23 cellular contexts compared by ENCODE assay signal in the genomic region with DNA sequence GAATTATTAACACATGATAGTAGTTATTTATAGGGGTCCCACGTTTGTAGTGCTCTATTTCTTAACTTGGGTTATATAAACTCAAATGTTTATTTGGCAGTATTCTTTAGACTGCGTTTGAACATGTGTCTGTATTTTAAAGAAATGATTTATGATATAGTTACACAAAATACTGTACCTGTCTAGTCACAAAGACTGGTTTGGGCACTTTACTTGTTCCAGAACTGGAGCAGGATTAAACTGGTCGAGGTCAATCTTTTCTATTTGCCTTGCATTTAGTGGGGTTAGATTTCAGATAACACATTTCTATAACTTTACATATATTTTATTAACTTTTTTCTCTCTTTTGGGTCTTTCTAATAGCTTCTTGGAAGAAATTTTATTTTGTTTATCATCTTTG.
"Had no signal": no experiment of that assay in that cellular context is flagged by ENCODE, and none has a peak within 500 bp of the region (broad histone marks: within the 10 kb centered on the region; RNA-seq: fewer than 3 reads in every experiment).

No MANE protein-coding gene starts in this region.

- DNase-seq: cerebellar nuclear complex; cortex of kidney; effector memory CD8-positive, alpha-beta T cell; erythroblast; foreskin fibroblast; gastrocnemius medialis; heart left ventricle; left cardiac atrium; left lung; mesendoderm; naive thymus-derived CD8-positive, alpha-beta T cell; nephron progenitor cell; nucleus accumbens; psoas muscle; right cardiac atrium; sigmoid colon; stimulated activated naive B cell treated with anti-CD40 and anti-IgM and Interleukin-4, amounts not matched to agents 10 μg/mL and 1 μg/mL and 100 μg/mL, for 72 hours; trophoblast cell had no signal

- H3K27me3 ChIP-seq: gastrocnemius medialis, heart left ventricle, hepatocyte, left lung, sigmoid colon had no signal

- ATAC-seq: effector memory CD8-positive, alpha-beta T cell; gastrocnemius medialis; heart left ventricle; left cardiac atrium; left lung; naive thymus-derived CD8-positive, alpha-beta T cell; psoas muscle; right cardiac atrium; stimulated activated naive B cell treated with anti-CD40 and anti-IgM and Interleukin-4, amounts not matched to agents 10 μg/mL and 1 μg/mL and 100 μg/mL, for 72 hours had no signal

- FAIRE-seq: endometrium, islet of Langerhans, urothelium cell line had no signal

- H3K27ac Mint-ChIP-seq: effector memory CD8-positive, alpha-beta T cell; nephron progenitor cell; stimulated activated naive B cell treated with anti-CD40 and anti-IgM and Interleukin-4, amounts not matched to agents 10 μg/mL and 1 μg/mL and 100 μg/mL, for 72 hours; stimulated activated naive CD8-positive, alpha-beta T cell treated with anti-CD3 and anti-CD28 coated beads, Interleukin-15, Interleukin-2, amounts not matched to agents 100 ng/mL and 50 ng/mL, for 24 hours had no signal

- H3K9me3 ChIP-seq: gastrocnemius medialis, left lung, psoas muscle, sigmoid colon had no signal

- H3K4me3 Mint-ChIP-seq: effector memory CD8-positive, alpha-beta T cell; naive thymus-derived CD8-positive, alpha-beta T cell; nephron progenitor cell; stimulated activated naive B cell treated with anti-CD40 and anti-IgM and Interleukin-4, amounts not matched to agents 10 μg/mL and 1 μg/mL and 100 μg/mL, for 72 hours; stimulated activated naive CD8-positive, alpha-beta T cell treated with anti-CD3 and anti-CD28 coated beads, Interleukin-15, Interleukin-2, amounts not matched to agents 100 ng/mL and 50 ng/mL, for 24 hours had no signal

- H3K27me3 Mint-ChIP-seq: effector memory CD8-positive, alpha-beta T cell; naive thymus-derived CD8-positive, alpha-beta T cell; stimulated activated naive B cell treated with anti-CD40 and anti-IgM and Interleukin-4, amounts not matched to agents 10 μg/mL and 1 μg/mL and 100 μg/mL, for 72 hours; stimulated activated naive CD8-positive, alpha-beta T cell treated with anti-CD3 and anti-CD28 coated beads, Interleukin-15, Interleukin-2, amounts not matched to agents 100 ng/mL and 50 ng/mL, for 24 hours had no signal

- H3K27ac ChIP-seq: gastrocnemius medialis, heart left ventricle, hepatocyte, left lung, psoas muscle, sigmoid colon had no signal

- H3K9me3 Mint-ChIP-seq: naive thymus-derived CD8-positive, alpha-beta T cell; stimulated activated naive CD8-positive, alpha-beta T cell treated with anti-CD3 and anti-CD28 coated beads, Interleukin-15, Interleukin-2, amounts not matched to agents 100 ng/mL and 50 ng/mL, for 24 hours had no signal

- H3K4me1 Mint-ChIP-seq: naive thymus-derived CD8-positive, alpha-beta T cell; nephron progenitor cell; stimulated activated naive B cell treated with anti-CD40 and anti-IgM and Interleukin-4, amounts not matched to agents 10 μg/mL and 1 μg/mL and 100 μg/mL, for 72 hours had no signal

- H3K4me3 ChIP-seq: gastrocnemius medialis, heart left ventricle, hepatocyte, left lung, psoas muscle, sigmoid colon had no signal

- H3K4me1 ChIP-seq: gastrocnemius medialis, heart left ventricle, left lung, psoas muscle, sigmoid colon had no signal
